Comparison of ENCODE assay signal across 3 cellular contexts in genomic region chr20:52585333-52585732, GRCh38.
A peak's percentile ranks its signal among the peaks of the same experiment; 100 is the strongest.
TF ChIP-seq lines count a peak whose summit lies in the region.

No MANE protein-coding gene starts in this region.

TF ChIP-seq in HepG2, 621 proteins besides CTCF, POLR2A, EP300 and RAD21 (continues in another document):
- TF ChIP-seq, protein P1, sequence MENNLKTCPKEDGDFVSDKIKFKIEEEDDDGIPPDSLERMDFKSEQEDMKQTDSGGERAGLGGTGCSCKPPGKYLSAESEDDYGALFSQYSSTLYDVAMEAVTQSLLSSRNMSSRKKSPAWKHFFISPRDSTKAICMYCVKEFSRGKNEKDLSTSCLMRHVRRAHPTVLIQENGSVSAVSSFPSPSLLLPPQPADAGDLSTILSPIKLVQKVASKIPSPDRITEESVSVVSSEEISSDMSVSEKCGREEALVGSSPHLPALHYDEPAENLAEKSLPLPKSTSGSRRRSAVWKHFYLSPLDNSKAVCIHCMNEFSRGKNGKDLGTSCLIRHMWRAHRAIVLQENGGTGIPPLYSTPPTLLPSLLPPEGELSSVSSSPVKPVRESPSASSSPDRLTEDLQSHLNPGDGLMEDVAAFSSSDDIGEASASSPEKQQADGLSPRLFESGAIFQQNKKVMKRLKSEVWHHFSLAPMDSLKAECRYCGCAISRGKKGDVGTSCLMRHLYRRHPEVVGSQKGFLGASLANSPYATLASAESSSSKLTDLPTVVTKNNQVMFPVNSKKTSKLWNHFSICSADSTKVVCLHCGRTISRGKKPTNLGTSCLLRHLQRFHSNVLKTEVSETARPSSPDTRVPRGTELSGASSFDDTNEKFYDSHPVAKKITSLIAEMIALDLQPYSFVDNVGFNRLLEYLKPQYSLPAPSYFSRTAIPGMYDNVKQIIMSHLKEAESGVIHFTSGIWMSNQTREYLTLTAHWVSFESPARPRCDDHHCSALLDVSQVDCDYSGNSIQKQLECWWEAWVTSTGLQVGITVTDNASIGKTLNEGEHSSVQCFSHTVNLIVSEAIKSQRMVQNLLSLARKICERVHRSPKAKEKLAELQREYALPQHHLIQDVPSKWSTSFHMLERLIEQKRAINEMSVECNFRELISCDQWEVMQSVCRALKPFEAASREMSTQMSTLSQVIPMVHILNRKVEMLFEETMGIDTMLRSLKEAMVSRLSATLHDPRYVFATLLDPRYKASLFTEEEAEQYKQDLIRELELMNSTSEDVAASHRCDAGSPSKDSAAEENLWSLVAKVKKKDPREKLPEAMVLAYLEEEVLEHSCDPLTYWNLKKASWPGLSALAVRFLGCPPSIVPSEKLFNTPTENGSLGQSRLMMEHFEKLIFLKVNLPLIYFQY (CRISPR knock-in tag; IDR thresholded peaks at IDR 0.05; ENCODE audit: borderline replicate concordance) = no peak
- TF ChIP-seq ZNF747 (CRISPR knock-in tag; IDR thresholded peaks at IDR 0.05; ENCODE audit: borderline replicate concordance) = no peak

TF ChIP-seq in GM12878, 131 proteins besides CTCF, POLR2A, EP300 and RAD21:
- TF ChIP-seq, protein P2, sequence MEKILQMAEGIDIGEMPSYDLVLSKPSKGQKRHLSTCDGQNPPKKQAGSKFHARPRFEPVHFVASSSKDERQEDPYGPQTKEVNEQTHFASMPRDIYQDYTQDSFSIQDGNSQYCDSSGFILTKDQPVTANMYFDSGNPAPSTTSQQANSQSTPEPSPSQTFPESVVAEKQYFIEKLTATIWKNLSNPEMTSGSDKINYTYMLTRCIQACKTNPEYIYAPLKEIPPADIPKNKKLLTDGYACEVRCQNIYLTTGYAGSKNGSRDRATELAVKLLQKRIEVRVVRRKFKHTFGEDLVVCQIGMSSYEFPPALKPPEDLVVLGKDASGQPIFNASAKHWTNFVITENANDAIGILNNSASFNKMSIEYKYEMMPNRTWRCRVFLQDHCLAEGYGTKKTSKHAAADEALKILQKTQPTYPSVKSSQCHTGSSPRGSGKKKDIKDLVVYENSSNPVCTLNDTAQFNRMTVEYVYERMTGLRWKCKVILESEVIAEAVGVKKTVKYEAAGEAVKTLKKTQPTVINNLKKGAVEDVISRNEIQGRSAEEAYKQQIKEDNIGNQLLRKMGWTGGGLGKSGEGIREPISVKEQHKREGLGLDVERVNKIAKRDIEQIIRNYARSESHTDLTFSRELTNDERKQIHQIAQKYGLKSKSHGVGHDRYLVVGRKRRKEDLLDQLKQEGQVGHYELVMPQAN (conservative IDR thresholded peaks at IDR 0.05) = no peak
- TF ChIP-seq SMAD1 (IDR thresholded peaks at IDR 0.05; ENCODE audit: low read depth, partially characterized antibody) = no peak
- TF ChIP-seq ZBTB40 (IDR thresholded peaks at IDR 0.05; ENCODE audit: borderline replicate concordance) = peak; percentile 31; the same call in 1 of the 2 replicates
- no peak for TF ChIP-seq TCF7 (IDR thresholded peaks at IDR 0.05; ENCODE audit: borderline replicate concordance)
- no peak for TF ChIP-seq ZBTB4 (CRISPR knock-in tag; IDR thresholded peaks at IDR 0.05)
- no peak for TF ChIP-seq MEF2A (IDR thresholded peaks at IDR 0.05; ENCODE audit: insufficient read depth, low read depth, low read length)
TF ChIP-seq in GM12878: peak in this region for 1.

TF ChIP-seq in K562, 482 proteins besides CTCF, POLR2A, EP300 and RAD21:
- TF ChIP-seq ZNF507 (tag; conservative IDR thresholded peaks at IDR 0.05) (no peak), ZBTB2 (IDR thresholded peaks at IDR 0.05) (no peak), ZBTB40 (IDR thresholded peaks at IDR 0.05) (peak; percentile 85), ZBTB40 (CRISPR knock-in tag; IDR thresholded peaks at IDR 0.05) (peak; percentile 55; the same call in 1 of the 2 replicates), ZNF695 (CRISPR knock-in tag; IDR thresholded peaks at IDR 0.05) (no peak), ZBTB43 (CRISPR knock-in tag; IDR thresholded peaks at IDR 0.05) (no peak), ARID1B (IDR thresholded peaks at IDR 0.05) (no peak)
TF ChIP-seq in K562: peak in this region for 1.
